19 cellular contexts compared by ENCODE assay signal in the genomic region with DNA sequence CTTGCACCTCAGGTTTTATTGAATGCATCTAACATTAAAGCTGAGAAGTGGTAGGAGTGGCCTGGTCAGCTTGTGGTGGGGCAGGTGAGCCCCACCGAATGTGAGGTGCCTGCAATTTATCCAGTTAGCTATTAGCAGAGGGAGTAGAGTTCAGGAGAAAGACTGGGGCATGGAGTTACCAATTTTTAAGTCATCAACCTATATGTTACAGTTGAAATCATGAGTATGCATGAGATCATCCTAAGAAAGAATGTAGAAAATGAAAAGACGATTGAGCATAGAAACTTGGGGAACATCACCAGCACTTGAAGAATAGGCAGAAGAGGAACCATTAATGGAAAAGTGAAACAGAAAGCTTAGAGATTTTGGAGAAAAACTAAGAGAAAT. TPM values are rescaled to one million over a fixed set of nuclear protein-coding genes. Genes with fewer than 3 reads are reported as not detected.
DNase-seq lines count a peak whose midpoint lies in the region; ATAC-seq and TF ChIP-seq lines count a peak whose summit lies in the region.
"Had no signal": no experiment of that assay in that cellular context is flagged by ENCODE, and none has a peak within 500 bp of the region (broad histone marks: within the 10 kb centered on the region; RNA-seq: fewer than 3 reads in every experiment).

No MANE protein-coding gene starts in this region.

- no peak overlapping the region for H4K8ac ChIP-seq in IMR-90 (ENCODE audit: low read depth in 2 of 2, low read length in 2 of 2)

- CTCF ChIA-PET in IMR-90 (lab: Yijun Ruan, JAX): interaction anchor here (1.0 to 1.4 kb wide), 2 partner anchors 182 to 294 kb away, joined by 3 to 4 read pairs; no protein-coding TSS in a partner anchor

- BruUV-seq in IMR-90 (replicated peaks; lab: Mats Ljungman, UMichigan): no TSS peak

- H3K18ac ChIP-seq in IMR-90 (ENCODE audit: low read depth, low read length): no peak overlapping the region; the same call in 1 of the 2 replicates

- no peak overlapping the region for H2AK9ac ChIP-seq in IMR-90 (replicated peaks; ENCODE audit: low read depth, low read length, poor library complexity)

- H2BK120ac ChIP-seq in IMR-90 (ENCODE audit: low read depth, low read length): no peak overlapping the region

- H3K9me3 ChIP-seq in BLaER1 treated with 17β-estradiol and CSF1 and Interleukin-3, amounts not matched to agents 10 nM and 100 nM (replicated peaks in 1 of 11): peaks cover 6 to 13% (median 10%) of the 10 kb centered on the region in 11 experiments; a peak in 19 of 22 replicates
- H3K9me3 ChIP-seq in IMR-90 (ENCODE audit: control insufficient read depth, insufficient read depth, low read length): peaks cover 2% of the 10 kb centered on the region
- H3K9me3 ChIP-seq in MG63: no peaks in the 10 kb centered on the region
- H3K9me3 ChIP-seq: uterus had no signal

- no peak overlapping the region for H3K4ac ChIP-seq in IMR-90 (ENCODE audit: low read depth, low read length)

- POLR2A ChIA-PET in IMR-90 (lab: Charles Lee; ENCODE audit: unreplicated experiment): no interaction called here

- TF ChIP-seq CTCF in IMR-90 (conservative IDR thresholded peaks at IDR 0.05; ENCODE audit: low read depth, low read length): no peak

- no peaks in the 10 kb centered on the region for H4K20me1 ChIP-seq in BLaER1 treated with 17β-estradiol and CSF1 and Interleukin-3, amounts not matched to agents 10 nM and 100 nM
- no peaks in the 10 kb centered on the region for H4K20me1 ChIP-seq in IMR-90 (ENCODE audit: insufficient read depth, low read length)

- in situ Hi-C loops in IMR-90 (cut with MboI; ENCODE audit: low sequenced_read_pairs): loop anchor here (5.0 to 25.0 kb wide), 3 partner anchors 287 to 510 kb away; no protein-coding TSS in a partner anchor

- peak overlapping the region; percentile 44; the same call in 1 of the 2 replicates for H4K5ac ChIP-seq in IMR-90 (ENCODE audit: low read depth, low read length)

- no peaks in the 10 kb centered on the region for H3K9me1 ChIP-seq in IMR-90 (ENCODE audit: insufficient read depth, low read length)

- H3K27ac ChIP-seq in BLaER1 treated with 17β-estradiol and CSF1 and Interleukin-3, amounts not matched to agents 10 nM and 100 nM: peak overlapping the region in 9 of 11 experiments; percentile 39 to 81 (median 47); a peak in 15 of 22 replicates
- no peak overlapping the region for H3K27ac ChIP-seq in IMR-90 (ENCODE audit: insufficient read depth, low read length)
- H3K27ac ChIP-seq: SK-N-MC, uterus had no signal

- no peak overlapping the region for H3K14ac ChIP-seq in IMR-90 (replicated peaks; ENCODE audit: low read depth, low read length)

- WGBS in IMR-90 (ENCODE audit: extremely low coverage in 2 of 2, insufficient read length in 1 of 2), 2 experiments: 100% methylated on average over 1 of the region's 2 CpGs; no CpG with 5 or more reads in 1 of the 2 experiments

- peaks cover 15 to 78% (median 37%) of the 10 kb centered on the region in 10 experiments; a peak in 19 of 20 replicates for H3K4me1 ChIP-seq in BLaER1 treated with 17β-estradiol and CSF1 and Interleukin-3, amounts not matched to agents 10 nM and 100 nM
- H3K4me1 ChIP-seq in IMR-90 (ENCODE audit: control insufficient read depth, insufficient read depth, low read length): no peaks in the 10 kb centered on the region; the same call in 1 of the 2 replicates
- H3K4me1 ChIP-seq: uterus had no signal

- TF ChIP-seq POLR2A in IMR-90 (IDR thresholded peaks at IDR 0.05; ENCODE audit: low read depth, low read length): no peak

- H3K4me2 ChIP-seq in BLaER1 treated with 17β-estradiol and CSF1 and Interleukin-3, amounts not matched to agents 10 nM and 100 nM: peak overlapping the region; percentile 11 to 86 (median 46); a peak in 20 of 22 replicates
- H3K4me2 ChIP-seq in IMR-90 (ENCODE audit: low read depth, low read length): peak overlapping the region; percentile 87; the same call in 1 of the 2 replicates

- no peaks in the 10 kb centered on the region for H3K36me3 ChIP-seq in BLaER1 treated with 17β-estradiol and CSF1 and Interleukin-3, amounts not matched to agents 10 nM and 100 nM
- H3K36me3 ChIP-seq in IMR-90 (ENCODE audit: control insufficient read depth, insufficient read depth, low read length) (no peaks in the 10 kb centered on the region), MG63 (no peaks in the 10 kb centered on the region)
- H3K36me3 ChIP-seq: heart right ventricle, uterus had no signal

- DNase-seq in IMR-90: peak; percentile 16
- DNase-seq in fibroblast of peridontal ligament (ENCODE audit: extremely low read depth): peak; percentile 20
- DNase-seq in NCI-H226: no peak
- no peak for DNase-seq in MG63
- no peak for DNase-seq in NCI-H345 treated with DMSO at 0.1 percent for 48 hours (lab: John Stamatoyannopoulos, UW; ENCODE audit: unreplicated experiment)
- DNase-seq: activated CD8-positive, alpha-beta memory T cell treated with anti-CD3 and anti-CD28 coated beads, Interleukin-2, amount 50 U/mL, for 4 hours; caudate nucleus; heart right ventricle; left cardiac atrium; NCI-H1694 treated with DMSO at 0.1 percent for 48 hours; NCI-H82; uterus had no signal

- no peak overlapping the region for H3K23ac ChIP-seq in IMR-90 (ENCODE audit: low read depth, low read length)

- H3K4me3 ChIP-seq in BLaER1 treated with 17β-estradiol and CSF1 and Interleukin-3, amounts not matched to agents 10 nM and 100 nM: peak overlapping the region in 2 of 10 experiments; percentile 15 to 25; a peak in 3 of 20 replicates
- H3K4me3 ChIP-seq in IMR-90 (ENCODE audit: insufficient read depth, low read depth, low read length) (no peak overlapping the region), MG63 (no peak overlapping the region)
- H3K4me3 ChIP-seq: SK-N-MC, uterus had no signal

- H2BK15ac ChIP-seq in IMR-90 (ENCODE audit: low read depth, low read length): no peak overlapping the region

- H2AFZ ChIP-seq in IMR-90 (replicated peaks; ENCODE audit: low read length, poor library complexity): no peak overlapping the region

- H2BK20ac ChIP-seq in IMR-90 (ENCODE audit: low read depth, low read length): no peak overlapping the region

- H3K9ac ChIP-seq in BLaER1 treated with 17β-estradiol and CSF1 and Interleukin-3, amounts not matched to agents 10 nM and 100 nM: peak overlapping the region in 4 of 11 experiments; percentile 18 to 46 (median 36); a peak in 3 of 22 replicates
- H3K9ac ChIP-seq in IMR-90 (ENCODE audit: low read depth, low read length): no peak overlapping the region

- H2BK5ac ChIP-seq in IMR-90 (ENCODE audit: low read depth, low read length, poor library complexity, severe bottlenecking): no peak overlapping the region

- H3K56ac ChIP-seq in IMR-90 (ENCODE audit: extremely low read depth, insufficient read depth, low read length): no peak overlapping the region

- intact Hi-C loops in IMR-90 (cut with micrococcal nuclease): loop anchor here (5.0 kb wide), 3 partner anchors 57 to 357 kb away; no protein-coding TSS in a partner anchor

- TF ChIP-seq RAD21 in IMR-90 (IDR thresholded peaks at IDR 0.05; ENCODE audit: low read length): no peak

- dilution Hi-C loops in IMR-90 (cut with HindIII; ENCODE audit: low sequenced_read_pairs, unreplicated experiment): loop anchor here (25.0 kb wide), 1 partner anchor 297 kb away; a partner anchor contains a TSS

- no peaks in the 10 kb centered on the region for H3K27me3 ChIP-seq in BLaER1 treated with 17β-estradiol and CSF1 and Interleukin-3, amounts not matched to agents 10 nM and 100 nM
- H3K27me3 ChIP-seq in IMR-90 (ENCODE audit: control insufficient read depth, insufficient read depth, low read length) (no peaks in the 10 kb centered on the region), MG63 (no peaks in the 10 kb centered on the region)
- H3K27me3 ChIP-seq: heart right ventricle, uterus had no signal

- no peak overlapping the region for H4K91ac ChIP-seq in IMR-90 (ENCODE audit: insufficient read depth, low read depth, low read length)

- no peaks in the 10 kb centered on the region for H3K79me1 ChIP-seq in IMR-90 (ENCODE audit: low read depth in 1 of 2, low read length in 2 of 2)

- peak; percentile 28 for ATAC-seq in GM18868 (IDR thresholded peaks at IDR 0.05; ENCODE audit: unreplicated experiment)
- no peak; the same call in 1 of the 2 replicates for ATAC-seq in IMR-90 (ENCODE audit: low read depth)
- ATAC-seq in HG03432 (IDR thresholded peaks at IDR 0.05; ENCODE audit: unreplicated experiment): no peak
- ATAC-seq: heart right ventricle had no signal

- no peak overlapping the region for H2AK5ac ChIP-seq in IMR-90 (ENCODE audit: low read depth, low read length)

TF ChIP-seq in IMR-90, 13 proteins besides CTCF, POLR2A, EP300 and RAD21 (continues in another document):
- no peak for TF ChIP-seq FOS (IDR thresholded peaks at IDR 0.05; ENCODE audit: low read depth, low read length)
- no peak for TF ChIP-seq MAZ (IDR thresholded peaks at IDR 0.05; ENCODE audit: borderline replicate concordance, low read depth, low read length)
- no peak for TF ChIP-seq MXI1 (IDR thresholded peaks at IDR 0.05; ENCODE audit: borderline replicate concordance, low read depth, low read length)
- no peak for TF ChIP-seq BHLHE40 (IDR thresholded peaks at IDR 0.05; ENCODE audit: low read depth, low read length)
- TF ChIP-seq, protein P1, sequence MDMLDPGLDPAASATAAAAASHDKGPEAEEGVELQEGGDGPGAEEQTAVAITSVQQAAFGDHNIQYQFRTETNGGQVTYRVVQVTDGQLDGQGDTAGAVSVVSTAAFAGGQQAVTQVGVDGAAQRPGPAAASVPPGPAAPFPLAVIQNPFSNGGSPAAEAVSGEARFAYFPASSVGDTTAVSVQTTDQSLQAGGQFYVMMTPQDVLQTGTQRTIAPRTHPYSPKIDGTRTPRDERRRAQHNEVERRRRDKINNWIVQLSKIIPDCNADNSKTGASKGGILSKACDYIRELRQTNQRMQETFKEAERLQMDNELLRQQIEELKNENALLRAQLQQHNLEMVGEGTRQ (IDR thresholded peaks at IDR 0.05; ENCODE audit: low read depth, low read length): no peak
- TF ChIP-seq CHD1 (IDR thresholded peaks at IDR 0.05; ENCODE audit: low read depth, low read length): no peak
- TF ChIP-seq SMC3 (IDR thresholded peaks at IDR 0.05; ENCODE audit: low read depth, low read length): no peak
- TF ChIP-seq CEBPB (IDR thresholded peaks at IDR 0.05; ENCODE audit: low read depth, low read length): no peak
- TF ChIP-seq RCOR1 (IDR thresholded peaks at IDR 0.05; ENCODE audit: insufficient replicate concordance, low read length): no peak
- TF ChIP-seq RFX5 (IDR thresholded peaks at IDR 0.05; ENCODE audit: low read depth, low read length): no peak

RNA-seq across cellular contexts. Expression of a gene that starts 36.5 kb away (rescaled TPM):
- not detected in 2 replicates for total RNA-seq in IMR-90 (2012; rRNA removed)
- not detected in 2 replicates for polyA plus RNA-seq in IMR-90 (2012; rRNA removed)
- polyA plus RNA-seq in IMR-90 (2012; cell fraction: cytosol; rRNA removed): not detected in 2 replicates
- not detected in 2 replicates for polyA plus RNA-seq in IMR-90 (2012; cell fraction: nucleus; rRNA removed; ENCODE audit: low replicate concordance)
- total RNA-seq in MG63 (2014; rRNA removed; shearing (Covaris generic); ENCODE audit: low replicate concordance): not detected in 2 replicates
- total RNA-seq: endothelial cell of umbilical vein, G401, left cardiac atrium, uterus had no signal
- polyA plus RNA-seq: endothelial cell of umbilical vein, heart right ventricle, IgD-negative memory B cell had no signal

RNA-seq across cellular contexts. Expression of a gene that starts 44.3 kb away (rescaled TPM):
- 30.3 and 45.3 TPM in 2 replicates for total RNA-seq in IMR-90 (2012; rRNA removed)
- 27.2 and 28.4 TPM in 2 replicates for polyA plus RNA-seq in IMR-90 (2012; rRNA removed)
- polyA plus RNA-seq in IMR-90 (2012; cell fraction: cytosol; rRNA removed): 12.7 and 42.8 TPM in 2 replicates
- 3.8 and 13.9 TPM in 2 replicates for polyA plus RNA-seq in IMR-90 (2012; cell fraction: nucleus; rRNA removed; ENCODE audit: low replicate concordance)
- 55.3 and 61.7 TPM in 2 replicates for total RNA-seq in MG63 (2014; rRNA removed; shearing (Covaris generic); ENCODE audit: low replicate concordance)

Comparison
In these comparisons a context has a peak if more than half of its experiments do, and no peak if none do; other contexts are left out.
1. DNase-seq: peak in IMR-90 (single experiment) and fibroblast of peridontal ligament (single experiment); none in NCI-H226 (single experiment), MG63 (single experiment) and NCI-H345 treated with DMSO at 0.1 percent for 48 hours (single experiment).